1 cellular context compared by ENCODE assay signal in the genomic region with DNA sequence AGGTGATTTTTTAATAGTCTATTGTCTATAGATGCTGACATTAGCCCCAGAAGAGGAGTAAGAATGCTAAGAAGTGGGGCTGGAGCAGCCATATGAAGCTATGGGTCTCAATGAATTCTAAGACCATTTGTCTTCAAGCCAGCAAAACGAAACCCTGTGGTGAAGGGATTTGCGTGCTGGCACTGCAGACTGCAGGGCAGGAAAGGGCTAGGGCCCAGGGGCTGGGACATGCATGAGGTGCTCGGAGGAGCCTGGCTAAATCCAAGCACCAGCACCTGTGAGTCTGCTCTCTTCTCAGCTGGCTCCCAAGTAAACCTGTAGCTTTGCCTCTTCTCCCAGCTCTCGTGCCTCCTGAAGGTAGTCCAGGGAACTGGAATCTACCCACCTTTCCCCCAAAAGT.
TF ChIP-seq lines count a peak whose summit lies in the region.

No MANE protein-coding gene starts in this region.

TF ChIP-seq in H1, 55 proteins besides CTCF, POLR2A, EP300 and RAD21:
- TF ChIP-seq JUN (IDR thresholded peaks at IDR 0.05; ENCODE audit: low read depth, low read length) (no peak), CTBP2 (IDR thresholded peaks at IDR 0.05; ENCODE audit: borderline replicate concordance, insufficient read depth, insufficient read length, low read length) (no peak), SAP30 (IDR thresholded peaks at IDR 0.05; ENCODE audit: insufficient read depth, insufficient replicate concordance, low read length) (no peak), CHD1 (IDR thresholded peaks at IDR 0.05; ENCODE audit: low read depth, low read length) (no peak), RFX5 (IDR thresholded peaks at IDR 0.05; ENCODE audit: borderline replicate concordance, low read depth, low read length) (no peak), KDM4A (IDR thresholded peaks at IDR 0.05; ENCODE audit: low read depth, low read length, severe bottlenecking) (no peak), PHF8 (conservative IDR thresholded peaks at IDR 0.05; ENCODE audit: low read depth, low read length) (no peak), GTF2F1 (IDR thresholded peaks at IDR 0.05; ENCODE audit: borderline replicate concordance, low read depth, low read length) (no peak), HDAC6 (IDR thresholded peaks at IDR 0.05; ENCODE audit: low read depth, low read length) (no peak), EZH2 (IDR thresholded peaks at IDR 0.05; ENCODE audit: low read depth, low read length, severe bottlenecking) (no peak), CHD2 (IDR thresholded peaks at IDR 0.05; ENCODE audit: low read length) (no peak), YY1 (IDR thresholded peaks at IDR 0.05; ENCODE audit: low read depth, low read length) (no peak), EGR1 (IDR thresholded peaks at IDR 0.05; ENCODE audit: borderline replicate concordance, low read depth, low read length) (no peak), CEBPB (IDR thresholded peaks at IDR 0.05; ENCODE audit: low read depth, low read length) (no peak), CBX5 (IDR thresholded peaks at IDR 0.05; ENCODE audit: low read depth, low read length) (no peak), RNF2 (IDR thresholded peaks at IDR 0.05; ENCODE audit: borderline replicate concordance, low read depth, low read length, missing control alignments, poor library complexity, severe bottlenecking) (no peak), SRF (IDR thresholded peaks at IDR 0.05; ENCODE audit: low read depth, low read length) (no peak), ZNF274 (IDR thresholded peaks at IDR 0.05; ENCODE audit: borderline replicate concordance, extremely low read depth, low read length) (no peak)
- TF ChIP-seq, protein P1, sequence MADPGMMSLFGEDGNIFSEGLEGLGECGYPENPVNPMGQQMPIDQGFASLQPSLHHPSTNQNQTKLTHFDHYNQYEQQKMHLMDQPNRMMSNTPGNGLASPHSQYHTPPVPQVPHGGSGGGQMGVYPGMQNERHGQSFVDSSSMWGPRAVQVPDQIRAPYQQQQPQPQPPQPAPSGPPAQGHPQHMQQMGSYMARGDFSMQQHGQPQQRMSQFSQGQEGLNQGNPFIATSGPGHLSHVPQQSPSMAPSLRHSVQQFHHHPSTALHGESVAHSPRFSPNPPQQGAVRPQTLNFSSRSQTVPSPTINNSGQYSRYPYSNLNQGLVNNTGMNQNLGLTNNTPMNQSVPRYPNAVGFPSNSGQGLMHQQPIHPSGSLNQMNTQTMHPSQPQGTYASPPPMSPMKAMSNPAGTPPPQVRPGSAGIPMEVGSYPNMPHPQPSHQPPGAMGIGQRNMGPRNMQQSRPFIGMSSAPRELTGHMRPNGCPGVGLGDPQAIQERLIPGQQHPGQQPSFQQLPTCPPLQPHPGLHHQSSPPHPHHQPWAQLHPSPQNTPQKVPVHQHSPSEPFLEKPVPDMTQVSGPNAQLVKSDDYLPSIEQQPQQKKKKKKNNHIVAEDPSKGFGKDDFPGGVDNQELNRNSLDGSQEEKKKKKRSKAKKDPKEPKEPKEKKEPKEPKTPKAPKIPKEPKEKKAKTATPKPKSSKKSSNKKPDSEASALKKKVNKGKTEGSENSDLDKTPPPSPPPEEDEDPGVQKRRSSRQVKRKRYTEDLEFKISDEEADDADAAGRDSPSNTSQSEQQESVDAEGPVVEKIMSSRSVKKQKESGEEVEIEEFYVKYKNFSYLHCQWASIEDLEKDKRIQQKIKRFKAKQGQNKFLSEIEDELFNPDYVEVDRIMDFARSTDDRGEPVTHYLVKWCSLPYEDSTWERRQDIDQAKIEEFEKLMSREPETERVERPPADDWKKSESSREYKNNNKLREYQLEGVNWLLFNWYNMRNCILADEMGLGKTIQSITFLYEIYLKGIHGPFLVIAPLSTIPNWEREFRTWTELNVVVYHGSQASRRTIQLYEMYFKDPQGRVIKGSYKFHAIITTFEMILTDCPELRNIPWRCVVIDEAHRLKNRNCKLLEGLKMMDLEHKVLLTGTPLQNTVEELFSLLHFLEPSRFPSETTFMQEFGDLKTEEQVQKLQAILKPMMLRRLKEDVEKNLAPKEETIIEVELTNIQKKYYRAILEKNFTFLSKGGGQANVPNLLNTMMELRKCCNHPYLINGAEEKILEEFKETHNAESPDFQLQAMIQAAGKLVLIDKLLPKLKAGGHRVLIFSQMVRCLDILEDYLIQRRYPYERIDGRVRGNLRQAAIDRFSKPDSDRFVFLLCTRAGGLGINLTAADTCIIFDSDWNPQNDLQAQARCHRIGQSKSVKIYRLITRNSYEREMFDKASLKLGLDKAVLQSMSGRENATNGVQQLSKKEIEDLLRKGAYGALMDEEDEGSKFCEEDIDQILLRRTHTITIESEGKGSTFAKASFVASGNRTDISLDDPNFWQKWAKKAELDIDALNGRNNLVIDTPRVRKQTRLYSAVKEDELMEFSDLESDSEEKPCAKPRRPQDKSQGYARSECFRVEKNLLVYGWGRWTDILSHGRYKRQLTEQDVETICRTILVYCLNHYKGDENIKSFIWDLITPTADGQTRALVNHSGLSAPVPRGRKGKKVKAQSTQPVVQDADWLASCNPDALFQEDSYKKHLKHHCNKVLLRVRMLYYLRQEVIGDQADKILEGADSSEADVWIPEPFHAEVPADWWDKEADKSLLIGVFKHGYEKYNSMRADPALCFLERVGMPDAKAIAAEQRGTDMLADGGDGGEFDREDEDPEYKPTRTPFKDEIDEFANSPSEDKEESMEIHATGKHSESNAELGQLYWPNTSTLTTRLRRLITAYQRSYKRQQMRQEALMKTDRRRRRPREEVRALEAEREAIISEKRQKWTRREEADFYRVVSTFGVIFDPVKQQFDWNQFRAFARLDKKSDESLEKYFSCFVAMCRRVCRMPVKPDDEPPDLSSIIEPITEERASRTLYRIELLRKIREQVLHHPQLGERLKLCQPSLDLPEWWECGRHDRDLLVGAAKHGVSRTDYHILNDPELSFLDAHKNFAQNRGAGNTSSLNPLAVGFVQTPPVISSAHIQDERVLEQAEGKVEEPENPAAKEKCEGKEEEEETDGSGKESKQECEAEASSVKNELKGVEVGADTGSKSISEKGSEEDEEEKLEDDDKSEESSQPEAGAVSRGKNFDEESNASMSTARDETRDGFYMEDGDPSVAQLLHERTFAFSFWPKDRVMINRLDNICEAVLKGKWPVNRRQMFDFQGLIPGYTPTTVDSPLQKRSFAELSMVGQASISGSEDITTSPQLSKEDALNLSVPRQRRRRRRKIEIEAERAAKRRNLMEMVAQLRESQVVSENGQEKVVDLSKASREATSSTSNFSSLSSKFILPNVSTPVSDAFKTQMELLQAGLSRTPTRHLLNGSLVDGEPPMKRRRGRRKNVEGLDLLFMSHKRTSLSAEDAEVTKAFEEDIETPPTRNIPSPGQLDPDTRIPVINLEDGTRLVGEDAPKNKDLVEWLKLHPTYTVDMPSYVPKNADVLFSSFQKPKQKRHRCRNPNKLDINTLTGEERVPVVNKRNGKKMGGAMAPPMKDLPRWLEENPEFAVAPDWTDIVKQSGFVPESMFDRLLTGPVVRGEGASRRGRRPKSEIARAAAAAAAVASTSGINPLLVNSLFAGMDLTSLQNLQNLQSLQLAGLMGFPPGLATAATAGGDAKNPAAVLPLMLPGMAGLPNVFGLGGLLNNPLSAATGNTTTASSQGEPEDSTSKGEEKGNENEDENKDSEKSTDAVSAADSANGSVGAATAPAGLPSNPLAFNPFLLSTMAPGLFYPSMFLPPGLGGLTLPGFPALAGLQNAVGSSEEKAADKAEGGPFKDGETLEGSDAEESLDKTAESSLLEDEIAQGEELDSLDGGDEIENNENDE (IDR thresholded peaks at IDR 0.05; ENCODE audit: insufficient replicate concordance, low read length), result no peak
- TF ChIP-seq, protein P2, sequence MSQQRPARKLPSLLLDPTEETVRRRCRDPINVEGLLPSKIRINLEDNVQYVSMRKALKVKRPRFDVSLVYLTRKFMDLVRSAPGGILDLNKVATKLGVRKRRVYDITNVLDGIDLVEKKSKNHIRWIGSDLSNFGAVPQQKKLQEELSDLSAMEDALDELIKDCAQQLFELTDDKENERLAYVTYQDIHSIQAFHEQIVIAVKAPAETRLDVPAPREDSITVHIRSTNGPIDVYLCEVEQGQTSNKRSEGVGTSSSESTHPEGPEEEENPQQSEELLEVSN (IDR thresholded peaks at IDR 0.05), result no peak
